In genomic region chr2:198441246-198441645, GRCh38 we compare ENCODE assay signal across 25 cellular contexts.
A peak's percentile ranks its signal among the peaks of the same experiment; 100 is the strongest.
DNase-seq lines count a peak whose midpoint lies in the region; ATAC-seq, FAIRE-seq and TF ChIP-seq lines count a peak whose summit lies in the region.
"Had no signal": no experiment of that assay in that cellular context is flagged by ENCODE, and none has a peak within 500 bp of the region (broad histone marks: within the 10 kb centered on the region; RNA-seq: fewer than 3 reads in every experiment).

No MANE protein-coding gene starts in this region.

- TF ChIP-seq POLR2A in breast epithelium (IDR thresholded peaks at IDR 0.05): no peak

- no peak for ATAC-seq in CD4-positive, alpha-beta T cell (ENCODE audit: poor library complexity)
- ATAC-seq: activated T-cell treated with anti-CD3 and anti-CD28 coated beads, Interleukin-2, amount 50 U/mL, for 4 hours; gastrocnemius medialis; natural killer cell treated with Interleukin-12 subunit alpha and Interleukin-12 subunit beta and Interleukin-15 and Interleukin-18, amount 100 ng/mL, for 72 hours had no signal

- peak; percentile 82 for DNase-seq in MCF 10A (ENCODE audit: unreplicated experiment)
- DNase-seq in breast epithelium (ENCODE audit: low spot score in 2 of 2): no peak
- DNase-seq in MG63: peak; percentile 9
- DNase-seq in mammary epithelial cell: peak; percentile 79
- peak; percentile 33 for DNase-seq in urothelium cell line (ENCODE audit: low spot score)
- no peak for DNase-seq in GM20000 (ENCODE audit: low spot score)
- DNase-seq in CD4-positive, alpha-beta T cell: no peak
- DNase-seq in hypothalamus (lab: John Stamatoyannopoulos, UW): no peak
- DNase-seq: activated CD4-positive, alpha-beta T cell treated with anti-CD3 and anti-CD28 coated beads, Interleukin-2, amount 50 U/mL, for 4 hours; activated T-cell treated with anti-CD3 and anti-CD28 coated beads, Interleukin-2, amount 50 U/mL, for 4 hours; CD4-positive, CD25-positive, alpha-beta regulatory T cell; dermis blood vessel endothelial cell; erythroblast; gastrocnemius medialis; left cardiac atrium; NCI-H1417; NCI-H526 treated with DMSO at 0.1 percent for 48 hours; SIG-M5; stimulated activated CD4-positive, alpha-beta T cell treated with anti-CD3 and anti-CD28 coated beads, Interleukin-4, amount 100 ng/mL, for 1 hour; uterus had no signal

- POLR2A ChIA-PET in MCF 10A (lab: Yijun Ruan, JAX): interaction anchor here (0.7 kb wide), 1 partner anchor 1865 kb away, joined by 4 read pairs; no protein-coding TSS in a partner anchor
- POLR2A ChIA-PET in CD4-positive, alpha-beta T cell (lab: Charles Lee): no interaction called here

- dilution Hi-C loops in mammary epithelial cell (cut with HindIII; ENCODE audit: low sequenced_read_pairs): no loop called here

- H3K27ac Mint-ChIP-seq in MCF 10A (ENCODE audit: low read depth, unreplicated experiment): no peak overlapping the region
- no peak overlapping the region for H3K27ac Mint-ChIP-seq in CD4-positive, alpha-beta T cell
- H3K27ac Mint-ChIP-seq: activated naive CD8-positive, alpha-beta T cell; CD4-positive, CD25-positive, alpha-beta regulatory T cell; mesothelial cell of epicardium; natural killer cell treated with Interleukin-12 subunit alpha and Interleukin-12 subunit beta and Interleukin-15 and Interleukin-18, amount 100 ng/mL, for 72 hours; T-helper 1 cell treated with Interleukin-12 subunit alpha and Interleukin-12 subunit beta and Interleukin-4 antibody, amounts not matched to agents 30 μg/mL and 1 μg/mL, for 36 hours had no signal

- no peaks in the 10 kb centered on the region for H4K20me1 ChIP-seq in mammary epithelial cell (ENCODE audit: insufficient read depth, low read length)

- H3K4me1 Mint-ChIP-seq in MCF 10A (ENCODE audit: insufficient read depth, unreplicated experiment): peaks cover 12% of the 10 kb centered on the region
- no peaks in the 10 kb centered on the region for H3K4me1 Mint-ChIP-seq in CD4-positive, alpha-beta T cell (ENCODE audit: low read depth)
- H3K4me1 Mint-ChIP-seq: CD4-positive, CD25-positive, alpha-beta regulatory T cell; mesothelial cell of epicardium had no signal

- no peaks in the 10 kb centered on the region for H3K27me3 ChIP-seq in breast epithelium
- no peaks in the 10 kb centered on the region for H3K27me3 ChIP-seq in MG63
- no peaks in the 10 kb centered on the region for H3K27me3 ChIP-seq in mammary epithelial cell (ENCODE audit: insufficient read depth, low read length)
- H3K27me3 ChIP-seq in CD4-positive, alpha-beta T cell (ENCODE audit: control insufficient read depth, insufficient read depth, low read length): peaks cover 6% of the 10 kb centered on the region
- H3K27me3 ChIP-seq: cardiac muscle cell, gastrocnemius medialis, uterus had no signal

- H3K79me2 ChIP-seq in mammary epithelial cell (ENCODE audit: insufficient read depth, low read length): no peaks in the 10 kb centered on the region

- H3K36me3 Mint-ChIP-seq in MCF 10A (ENCODE audit: insufficient read depth, unreplicated experiment): no peaks in the 10 kb centered on the region
- H3K36me3 Mint-ChIP-seq in CD4-positive, alpha-beta T cell (ENCODE audit: low read depth): no peaks in the 10 kb centered on the region
- H3K36me3 Mint-ChIP-seq: activated naive CD8-positive, alpha-beta T cell; CD4-positive, CD25-positive, alpha-beta regulatory T cell; mesothelial cell of epicardium; natural killer cell treated with Interleukin-12 subunit alpha and Interleukin-12 subunit beta and Interleukin-15 and Interleukin-18, amount 100 ng/mL, for 72 hours had no signal

- H3K27ac ChIP-seq in breast epithelium: no peak overlapping the region
- H3K27ac ChIP-seq in mammary epithelial cell (ENCODE audit: insufficient read depth, low read depth, low read length): peak overlapping the region; percentile 85
- H3K27ac ChIP-seq in CD4-positive, alpha-beta T cell (ENCODE audit: low read depth, low read length): no peak overlapping the region
- H3K27ac ChIP-seq: cardiac muscle cell, gastrocnemius medialis, uterus had no signal

- H3K36me3 ChIP-seq in breast epithelium (no peaks in the 10 kb centered on the region), MG63 (no peaks in the 10 kb centered on the region), mammary epithelial cell (ENCODE audit: insufficient read depth, low read length) (no peaks in the 10 kb centered on the region)
- H3K36me3 ChIP-seq: cardiac muscle cell, gastrocnemius medialis had no signal

- BruUV-seq in MCF 10A (replicated peaks; lab: Mats Ljungman, UMichigan) (no TSS peak), mammary epithelial cell (replicated peaks; lab: Mats Ljungman, UMichigan) (TSS peak; percentile 45)

- H3K9me3 ChIP-seq in breast epithelium (no peaks in the 10 kb centered on the region), MG63 (no peaks in the 10 kb centered on the region), mammary epithelial cell (replicated peaks; ENCODE audit: insufficient read depth, low read length) (no peaks in the 10 kb centered on the region)
- no peaks in the 10 kb centered on the region for H3K9me3 ChIP-seq in CD4-positive, alpha-beta T cell (ENCODE audit: control insufficient read depth, low read length)
- H3K9me3 ChIP-seq: gastrocnemius medialis, uterus had no signal

- H3K4me3 Mint-ChIP-seq in MCF 10A (ENCODE audit: unreplicated experiment): no peak overlapping the region
- no peak overlapping the region for H3K4me3 Mint-ChIP-seq in CD4-positive, alpha-beta T cell
- H3K4me3 Mint-ChIP-seq: activated naive CD8-positive, alpha-beta T cell; activated T-cell treated with anti-CD3 and anti-CD28 coated beads, Interleukin-2, amount 50 U/mL, for 4 hours; CD4-positive, CD25-positive, alpha-beta regulatory T cell; mesothelial cell of epicardium; natural killer cell treated with Interleukin-12 subunit alpha and Interleukin-12 subunit beta and Interleukin-15 and Interleukin-18, amount 100 ng/mL, for 72 hours; T-helper 1 cell treated with Interleukin-12 subunit alpha and Interleukin-12 subunit beta and Interleukin-4 antibody, amounts not matched to agents 30 μg/mL and 1 μg/mL, for 36 hours had no signal

- peaks cover 4% of the 10 kb centered on the region for H3K27me3 Mint-ChIP-seq in MCF 10A (ENCODE audit: insufficient read depth, unreplicated experiment)
- H3K27me3 Mint-ChIP-seq in CD4-positive, alpha-beta T cell: peaks cover 14% of the 10 kb centered on the region

- H3K4me3 ChIP-seq in breast epithelium: no peak overlapping the region
- H3K4me3 ChIP-seq in MG63: no peak overlapping the region
- H3K4me3 ChIP-seq in mammary epithelial cell (replicated peaks in 1 of 3; ENCODE audit: insufficient read depth in 1 of 3, low read depth in 2 of 3, low read length in 3 of 3): no peak overlapping the region
- H3K4me3 ChIP-seq: cardiac muscle cell, gastrocnemius medialis, uterus had no signal

- TF ChIP-seq CTCF in MCF 10A (IDR thresholded peaks at IDR 0.05; ENCODE audit: unreplicated experiment) (no peak), breast epithelium (IDR thresholded peaks at IDR 0.05) (no peak), mammary epithelial cell (conservative IDR thresholded peaks at IDR 0.05 in 1 of 2, IDR thresholded peaks at IDR 0.05 in 1 of 2; ENCODE audit: extremely low read depth in 1 of 2, insufficient read depth in 1 of 2, low read depth in 1 of 2, low read length in 2 of 2) (no peak), GM20000 (IDR thresholded peaks at IDR 0.05; ENCODE audit: extremely low read depth, missing control alignments) (no peak)
- TF ChIP-seq CTCF in CD4-positive, alpha-beta T cell (IDR thresholded peaks at IDR 0.05): no peak

- H3K4me1 ChIP-seq in breast epithelium: no peaks in the 10 kb centered on the region
- peaks cover 23% of the 10 kb centered on the region for H3K4me1 ChIP-seq in mammary epithelial cell (ENCODE audit: insufficient read depth, low read length)
- H3K4me1 ChIP-seq: gastrocnemius medialis, uterus had no signal

- intact Hi-C loops in MCF 10A (cut with micrococcal nuclease) (no loop called here), breast epithelium (cut with DNase I; ENCODE audit: low total_unique reads) (no loop called here), mammary epithelial cell (cut with micrococcal nuclease) (loop anchor here (1.0 kb wide), 1 partner anchor 8 kb away; no protein-coding TSS in a partner anchor)
- intact Hi-C loops in CD4-positive, alpha-beta T cell (cut with DNase I, micrococcal nuclease): no loop called here

- FAIRE-seq in urothelium cell line (lab: Jason Lieb, UNC): no peak

- H2AFZ ChIP-seq in mammary epithelial cell (ENCODE audit: low read depth, low read length): peak overlapping the region; percentile 58

- in situ Hi-C loops in mammary epithelial cell (cut with MboI; ENCODE audit: low sequenced_read_pairs in 2 of 2): no loop called here

- 0% methylated on average over 1 of the region's 1 CpG for WGBS in mammary epithelial cell (ENCODE audit: low coverage, missing lambda C conversion rate)

- H3K9me3 Mint-ChIP-seq in MCF 10A (ENCODE audit: unreplicated experiment): no peaks in the 10 kb centered on the region
- no peaks in the 10 kb centered on the region for H3K9me3 Mint-ChIP-seq in CD4-positive, alpha-beta T cell
- H3K9me3 Mint-ChIP-seq: activated T-cell treated with anti-CD3 and anti-CD28 coated beads, Interleukin-2, amount 50 U/mL, for 4 hours; mesothelial cell of epicardium; T-helper 1 cell treated with Interleukin-12 subunit alpha and Interleukin-12 subunit beta and Interleukin-4 antibody, amounts not matched to agents 30 μg/mL and 1 μg/mL, for 36 hours had no signal

- CTCF ChIA-PET in MCF 10A (lab: Yijun Ruan, JAX): interaction anchor here (0.6 to 1.5 kb wide), 3 partner anchors 10 to 66 kb away, joined by 3 read pairs; no protein-coding TSS in a partner anchor
- CTCF ChIA-PET in mammary epithelial cell (lab: Charles Lee; ENCODE audit: low non-redundant PET): no interaction called here
- CTCF ChIA-PET in CD4-positive, alpha-beta T cell (lab: Charles Lee): no interaction called here

- H3K9ac ChIP-seq in mammary epithelial cell (ENCODE audit: insufficient read depth, low read length): peak overlapping the region; percentile 20

- H3K4me2 ChIP-seq in mammary epithelial cell (ENCODE audit: insufficient read depth, low read depth, low read length): peak overlapping the region; percentile 41

Comparison
In these comparisons a context has a peak if more than half of its experiments do, and no peak if none do; other contexts are left out.
1. DNase-seq: peak in MCF 10A (single experiment), MG63 (single experiment), mammary epithelial cell (single experiment) and urothelium cell line (single experiment); none in breast epithelium (0 of 2), GM20000 (single experiment), CD4-positive, alpha-beta T cell (0 of 10) and hypothalamus (0 of 51).